35 cellular contexts compared by ENCODE assay signal in the genomic region with DNA sequence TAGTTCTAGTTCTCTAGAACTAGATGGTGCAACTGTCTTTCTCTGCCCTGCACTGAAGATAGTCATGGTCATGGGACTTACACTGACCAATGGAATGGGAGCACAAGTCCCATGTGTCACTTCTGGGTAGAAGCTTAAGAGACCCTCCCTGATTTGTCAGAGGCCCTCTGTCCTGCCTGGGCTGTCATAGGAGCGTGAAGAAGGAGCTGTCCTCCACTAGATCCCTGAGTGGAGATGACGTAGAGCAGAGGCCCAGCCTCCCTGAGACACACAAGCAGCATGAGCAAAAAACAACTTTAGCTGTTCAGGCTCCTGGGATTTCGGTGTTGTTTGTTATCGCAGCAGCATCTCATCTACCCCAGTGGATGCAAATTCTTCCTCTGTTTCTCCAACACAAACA.
"Had no signal": no experiment of that assay in that cellular context is flagged by ENCODE, and none has a peak within 500 bp of the region (broad histone marks: within the 10 kb centered on the region; RNA-seq: fewer than 3 reads in every experiment).

No MANE protein-coding gene starts in this region.

- DNase-seq: activated B cell treated with CpG ODN at 0.5 μM for 24 hours; activated CD4-positive, alpha-beta memory T cell treated with anti-CD3 and anti-CD28 coated beads for 36 hours; activated CD4-positive, alpha-beta T cell treated with anti-CD3 and anti-CD28 coated beads for 4 hours; activated CD4-positive, alpha-beta T cell treated with anti-CD3 and anti-CD28 coated beads, Interleukin-2, amount 50 U/mL, for 1 hour; activated CD4-positive, CD25-positive, alpha-beta regulatory T cell treated with anti-CD3 and anti-CD28 coated beads, Interleukin-2, amount 50 U/mL, for 72 hours; activated CD8-positive, alpha-beta memory T cell treated with anti-CD3 and anti-CD28 coated beads, Interleukin-2, amount 50 U/mL, for 4 hours; activated gamma-delta T cell treated with Interleukin-2 at 50 U/mL for 16 hours; activated naive CD4-positive, alpha-beta T cell treated with anti-CD3 and anti-CD28 coated beads for 36 hours; activated T-cell treated with anti-CD3 and anti-CD28 coated beads for 4 hours; activated T-cell treated with anti-CD3 and anti-CD28 coated beads, Interleukin-2, amount 50 U/mL, for 4 hours; adrenal gland; brain microvascular endothelial cell; central memory CD4-positive, alpha-beta T cell; Karpas-422; NCI-H1048; NCI-H1105 treated with DMSO at 0.1 percent for 48 hours; NCI-H1436; NCI-H1694; NCI-H1930; NCI-H2081 treated with DMSO at 0.1 percent for 48 hours; NCI-H226; NCI-H446 treated with DMSO at 0.1 percent for 48 hours; NCI-H524; NCI-H69; NCI-H82; RPMI8226; SHP77 treated with DMSO at 0.1 percent for 48 hours; SW 1271; T-helper 1 cell; T-helper 2 cell; T-helper 9 cell had no signal

- H3K9me3 ChIP-seq: adrenal gland had no signal

- ATAC-seq: activated naive CD4-positive, alpha-beta T cell treated with anti-CD3 and anti-CD28 coated beads, Interleukin-2, amount 50 U/mL, for 72 hours; activated T-cell treated with anti-CD3 and anti-CD28 coated beads, Interleukin-2, amount 50 U/mL, for 4 hours; Panc1 had no signal

- FAIRE-seq: astrocyte had no signal

- H3K4me3 ChIP-seq: adrenal gland had no signal

- H3K27ac ChIP-seq: adrenal gland, brain microvascular endothelial cell, VCaP had no signal

- H3K27me3 ChIP-seq: adrenal gland had no signal

- H3K36me3 ChIP-seq: adrenal gland, brain microvascular endothelial cell had no signal
